ENCODE assay signal across 12 cellular contexts in genomic region chr3:141405581-141405980, GRCh38. TPM values are rescaled to one million over a fixed set of nuclear protein-coding genes. Genes with fewer than 3 reads are reported as not detected.
A peak's percentile ranks its signal among the peaks of the same experiment; 100 is the strongest.
DNase-seq lines count a peak whose midpoint lies in the region; ATAC-seq, FAIRE-seq and TF ChIP-seq lines count a peak whose summit lies in the region.
"Had no signal": no experiment of that assay in that cellular context is flagged by ENCODE, and none has a peak within 500 bp of the region (broad histone marks: within the 10 kb centered on the region; RNA-seq: fewer than 3 reads in every experiment).

No MANE protein-coding gene starts in this region.

- H3K4me1 ChIP-seq in A549 (peaks cover 92% of the 10 kb centered on the region), breast epithelium (peaks cover 7 to 17% of the 10 kb centered on the region in 2 donors)

- no peaks in the 10 kb centered on the region for H3K9me3 Mint-ChIP-seq in memory B cell
- H3K9me3 Mint-ChIP-seq: activated naive CD8-positive, alpha-beta T cell treated with anti-CD3 and anti-CD28 coated beads, Interleukin-2, amount 10 ng/mL, durations not matched to agents 7 days and 5 days had no signal

- H3K27me3 ChIP-seq in breast epithelium = no peaks in the 10 kb centered on the region

- ATAC-seq in A549 (no peak), memory B cell (ENCODE audit: low read depth) (no peak), GM21737 (IDR thresholded peaks at IDR 0.05; ENCODE audit: unreplicated experiment) (no peak), HG03342 (IDR thresholded peaks at IDR 0.05; ENCODE audit: unreplicated experiment) (no peak)

- H3K4me3 Mint-ChIP-seq in memory B cell = no peak overlapping the region
- H3K4me3 Mint-ChIP-seq: activated naive CD8-positive, alpha-beta T cell treated with anti-CD3 and anti-CD28 coated beads, Interleukin-2, amount 10 ng/mL, durations not matched to agents 7 days and 5 days had no signal

- POLR2A ChIA-PET in A549 (lab: Yijun Ruan, JAX) = no interaction called here

- no peaks in the 10 kb centered on the region for H3K27me3 Mint-ChIP-seq in memory B cell
- H3K27me3 Mint-ChIP-seq: activated naive CD8-positive, alpha-beta T cell treated with anti-CD3 and anti-CD28 coated beads, Interleukin-2, amount 10 ng/mL, durations not matched to agents 7 days and 5 days had no signal

- peak overlapping the region; percentile 99 to 100 for H3K27ac ChIP-seq in A549
- H3K27ac ChIP-seq in breast epithelium = peak overlapping the region; percentile 99

- H3K4me1 Mint-ChIP-seq in memory B cell = peaks cover 37% of the 10 kb centered on the region

- H3K9me3 ChIP-seq in A549 = no peaks in the 10 kb centered on the region
- H3K9me3 ChIP-seq in breast epithelium = no peaks in the 10 kb centered on the region

- no peaks in the 10 kb centered on the region for H3K36me3 ChIP-seq in breast epithelium

- peaks cover 24% of the 10 kb centered on the region for H3K36me3 Mint-ChIP-seq in memory B cell

- peak overlapping the region; percentile 31 for H3K4me2 ChIP-seq in A549

- CTCF ChIA-PET in A549 (lab: Yijun Ruan, JAX) = interaction anchor here (0.9 to 3.2 kb wide), 10 partner anchors 28 to 101 kb away, joined by 3 to 15 read pairs (median 4); no protein-coding TSS in a partner anchor

- H3K4me3 ChIP-seq in A549 (no peak overlapping the region), breast epithelium (no peak overlapping the region)

- H3K27ac Mint-ChIP-seq in memory B cell = peak overlapping the region; percentile 80
- H3K27ac Mint-ChIP-seq: activated naive CD8-positive, alpha-beta T cell treated with anti-CD3 and anti-CD28 coated beads, Interleukin-2, amount 10 ng/mL, durations not matched to agents 7 days and 5 days had no signal

- DNase-seq in A549 (ENCODE audit: low read depth in 1 of 2, low spot score in 1 of 2) = no peak
- peak; percentile 57 for DNase-seq in ELR (ENCODE audit: low read depth)
- no peak for DNase-seq in breast epithelium (ENCODE audit: low spot score in 2 of 2)
- no peak for DNase-seq in memory B cell (ENCODE audit: low spot score in 2 of 2)
- DNase-seq in NCI-H2081 (lab: John Stamatoyannopoulos, UW) = no peak
- DNase-seq in CD1c-positive myeloid dendritic cell (ENCODE audit: extremely low spot score) = no peak
- DNase-seq: activated CD4-positive, alpha-beta T cell treated with anti-CD3 and anti-CD28 coated beads for 4 hours; activated naive CD8-positive, alpha-beta T cell treated with anti-CD3 and anti-CD28 coated beads, Interleukin-2, amount 10 ng/mL, durations not matched to agents 7 days and 5 days; NCI-H82; occipital lobe had no signal

- no peak for FAIRE-seq in A549 (lab: Jason Lieb, UNC)

- WGBS in A549 (ENCODE audit: missing lambda C conversion rate) = 81% methylated on average over 4 of the region's 4 CpGs

- TF ChIP-seq CTCF in A549 (IDR thresholded peaks at IDR 0.05) = no peak
- no peak for TF ChIP-seq CTCF in breast epithelium (IDR thresholded peaks at IDR 0.05)

- no peak for TF ChIP-seq RAD21 in A549 (conservative IDR thresholded peaks at IDR 0.05 in 1 of 2, IDR thresholded peaks at IDR 0.05 in 1 of 2)

- no peak for TF ChIP-seq POLR2A in A549 (IDR thresholded peaks at IDR 0.05; ENCODE audit: low read length)
- no peak for TF ChIP-seq POLR2A in breast epithelium (IDR thresholded peaks at IDR 0.05)

- intact Hi-C loops in breast epithelium (cut with DNase I; ENCODE audit: low total_unique reads) = no loop called here

- TF ChIP-seq EP300 in A549 (IDR thresholded peaks at IDR 0.05) = no peak

TF ChIP-seq in A549, 52 proteins besides CTCF, POLR2A, EP300 and RAD21:
- no peak for TF ChIP-seq HOXB5 (CRISPR knock-in tag; IDR thresholded peaks at IDR 0.05)
- TF ChIP-seq HES2 (IDR thresholded peaks at IDR 0.05) = no peak
- TF ChIP-seq TFCP2L1 (CRISPR knock-in tag; IDR thresholded peaks at IDR 0.05) = no peak
- TF ChIP-seq PHF8 (IDR thresholded peaks at IDR 0.05; ENCODE audit: borderline replicate concordance, low read depth) = no peak
- no peak for TF ChIP-seq HDAC2 (IDR thresholded peaks at IDR 0.05)
- no peak for TF ChIP-seq HOXB13 (CRISPR knock-in tag; IDR thresholded peaks at IDR 0.05; ENCODE audit: low read depth)
- no peak for TF ChIP-seq JUNB (IDR thresholded peaks at IDR 0.05)
- no peak for TF ChIP-seq KDM5A (IDR thresholded peaks at IDR 0.05)

RNA-seq across cellular contexts. Expression of gene ZBTB38, which starts 37.3 kb away (rescaled TPM):
- polyA plus RNA-seq in A549 (2011; rRNA removed) (110 and 141 TPM in 2 replicates), A549 (2017; fragmentation: RNase III; extraction: RNeasy Plus Mini Kit Qiagen cat#74134 plus additional on column Dnase treatment) (70.5 to 80.7 TPM (median 72.0 TPM) in 3 replicates)
- polyA plus RNA-seq in A549 (2012; cell fraction: cytosol; rRNA removed) = 17.2 and 20.9 TPM in 2 replicates
- 16.5 and 23.0 TPM in 2 replicates for polyA plus RNA-seq in A549 (2012; cell fraction: nucleus; rRNA removed)
- 205 and 220 TPM in 2 replicates for polyA minus RNA-seq in A549 (2011; rRNA and poly(A)+ RNA removed)
- 100 to 1,000 TPM; 126 to 238 (median 138) TPM for total RNA-seq in breast epithelium
